20 cellular contexts compared by ENCODE assay signal in genomic region chr11:17790453-17790852, GRCh38. TPM values are rescaled to one million over a fixed set of nuclear protein-coding genes. Genes with fewer than 3 reads are reported as not detected.
A peak's percentile ranks its signal among the peaks of the same experiment; 100 is the strongest.
DNase-seq lines count a peak whose midpoint lies in the region; ATAC-seq, FAIRE-seq and TF ChIP-seq lines count a peak whose summit lies in the region.
"Had no signal": no experiment of that assay in that cellular context is flagged by ENCODE, and none has a peak within 500 bp of the region (broad histone marks: within the 10 kb centered on the region; RNA-seq: fewer than 3 reads in every experiment).

No MANE protein-coding gene starts in this region.

- peaks cover 5% of the 10 kb centered on the region for H3K27me3 Mint-ChIP-seq in endothelial cell (ENCODE audit: unreplicated experiment)
- H3K27me3 Mint-ChIP-seq: activated naive CD8-positive, alpha-beta T cell treated with anti-CD3 and anti-CD28 coated beads, Interleukin-2, amount 50 U/mL, for 24 hours had no signal

- no TSS peak for BruUV-seq in endothelial cell of umbilical vein (replicated peaks; lab: Mats Ljungman, UMichigan)

- WGBS in upper lobe of left lung, 2 donors = 91 to 97% methylated on average over 1 of the region's 1 CpG

- H3K4me1 ChIP-seq in endothelial cell of umbilical vein (ENCODE audit: control insufficient read depth, extremely low read depth, insufficient read depth, low read length) (no peaks in the 10 kb centered on the region), upper lobe of left lung (no peaks in the 10 kb centered on the region)
- H3K4me1 ChIP-seq: Caco-2 had no signal

- H3K4me3 Mint-ChIP-seq in endothelial cell (ENCODE audit: unreplicated experiment) = no peak overlapping the region
- H3K4me3 Mint-ChIP-seq: activated naive CD8-positive, alpha-beta T cell treated with anti-CD3 and anti-CD28 coated beads, Interleukin-2, amount 50 U/mL, for 24 hours had no signal

- FAIRE-seq in endothelial cell of umbilical vein (lab: Jason Lieb, UNC) (no peak), islet of Langerhans (lab: Jason Lieb, UNC) (peak; percentile 17)
- FAIRE-seq: GM12892 had no signal

- no peak overlapping the region for H3K9ac ChIP-seq in endothelial cell of umbilical vein (replicated peaks; ENCODE audit: extremely low read depth, insufficient read depth, low read length)

- H3K9me3 Mint-ChIP-seq in endothelial cell (ENCODE audit: unreplicated experiment) = no peaks in the 10 kb centered on the region
- H3K9me3 Mint-ChIP-seq: activated naive CD8-positive, alpha-beta T cell treated with anti-CD3 and anti-CD28 coated beads, Interleukin-2, amount 50 U/mL, for 24 hours had no signal

- TF ChIP-seq POLR2A in endothelial cell of umbilical vein (IDR thresholded peaks at IDR 0.05; ENCODE audit: low read depth, low read length) (no peak), upper lobe of left lung (IDR thresholded peaks at IDR 0.05) (no peak)

- H3K4me2 ChIP-seq in endothelial cell of umbilical vein (ENCODE audit: insufficient read depth, low read length) = no peak overlapping the region

- DNase-seq in EH (ENCODE audit: low read depth) (peak; percentile 43), NCI-H226 (peak; percentile 50), endothelial cell of umbilical vein (ENCODE audit: low read depth, low spot score) (no peak), endothelial cell (ENCODE audit: low spot score) (no peak), NCI-H510A treated with DMSO at 0.1 percent for 48 hours (lab: John Stamatoyannopoulos, UW) (no peak), DMS79 (lab: John Stamatoyannopoulos, UW) (no peak), upper lobe of left lung (no peak)
- DNase-seq: activated naive CD8-positive, alpha-beta T cell treated with anti-CD3 and anti-CD28 coated beads, Interleukin-2, amount 50 U/mL, for 24 hours; AML-193; Caco-2; effector memory CD4-positive, alpha-beta T cell; glutamatergic neuron; NCI-H1436; stimulated activated CD4-positive, alpha-beta T cell treated with anti-CD3 and anti-CD28 coated beads, Interleukin-2, amount 100 ng/mL, for 48 hours had no signal

- TF ChIP-seq CTCF in endothelial cell of umbilical vein (IDR thresholded peaks at IDR 0.05; ENCODE audit: extremely low read depth in 1 of 2, insufficient read depth in 1 of 2, low read depth in 1 of 2, low read length in 2 of 2) (no peak), endothelial cell (IDR thresholded peaks at IDR 0.05; ENCODE audit: unreplicated experiment) (no peak), upper lobe of left lung (IDR thresholded peaks at IDR 0.05) (no peak)

- no peaks in the 10 kb centered on the region for H3K36me3 Mint-ChIP-seq in endothelial cell (ENCODE audit: low read depth, unreplicated experiment)

- H3K79me2 ChIP-seq in endothelial cell of umbilical vein (ENCODE audit: control insufficient read depth, insufficient read depth, low read length) = no peaks in the 10 kb centered on the region

- H3K27me3 ChIP-seq in endothelial cell of umbilical vein (ENCODE audit: control insufficient read depth in 2 of 2, insufficient read depth in 2 of 2, low read length in 2 of 2) = no peaks in the 10 kb centered on the region
- H3K27me3 ChIP-seq in upper lobe of left lung = no peaks in the 10 kb centered on the region

- no peaks in the 10 kb centered on the region for H3K9me1 ChIP-seq in endothelial cell of umbilical vein (replicated peaks; ENCODE audit: control insufficient read depth, extremely low read depth, insufficient read depth, low read length)

- no peaks in the 10 kb centered on the region for H4K20me1 ChIP-seq in endothelial cell of umbilical vein (replicated peaks; ENCODE audit: control insufficient read depth, extremely low read depth, insufficient read depth, low read length)

- POLR2A ChIA-PET in endothelial cell of umbilical vein (lab: Charles Lee) = no interaction called here

- H3K9me3 ChIP-seq in endothelial cell of umbilical vein (replicated peaks; ENCODE audit: control insufficient read depth, insufficient read depth, low read length) = no peaks in the 10 kb centered on the region
- no peaks in the 10 kb centered on the region for H3K9me3 ChIP-seq in upper lobe of left lung
- H3K9me3 ChIP-seq: Caco-2 had no signal

- H3K36me3 ChIP-seq in endothelial cell of umbilical vein (ENCODE audit: control insufficient read depth in 2 of 2, extremely low read depth in 1 of 2, insufficient read depth in 2 of 2, low read length in 2 of 2) (no peaks in the 10 kb centered on the region), upper lobe of left lung (no peaks in the 10 kb centered on the region)

- CTCF ChIA-PET in endothelial cell of umbilical vein (lab: Charles Lee) = no interaction called here

- dilution Hi-C loops in endothelial cell of umbilical vein (cut with MboI; ENCODE audit: extremely low pct_ligation_motif_present, low sequenced_read_pairs) = no loop called here

- TF ChIP-seq EP300 in upper lobe of left lung (IDR thresholded peaks at IDR 0.05) = no peak

- H3K27ac ChIP-seq in endothelial cell of umbilical vein (ENCODE audit: insufficient read depth, low read depth, low read length) (no peak overlapping the region), upper lobe of left lung (no peak overlapping the region)

- H3K4me3 ChIP-seq in endothelial cell of umbilical vein (replicated peaks in 1 of 3; ENCODE audit: insufficient read depth in 1 of 3, low read depth in 1 of 3, low read length in 3 of 3) = no peak overlapping the region
- H3K4me3 ChIP-seq in upper lobe of left lung = no peak overlapping the region

- H2AFZ ChIP-seq in endothelial cell of umbilical vein (ENCODE audit: low read depth, low read length) = no peak overlapping the region

- intact Hi-C loops in endothelial cell of umbilical vein (cut with micrococcal nuclease) = no loop called here

- H3K27ac Mint-ChIP-seq in endothelial cell (ENCODE audit: unreplicated experiment) = no peak overlapping the region
- H3K27ac Mint-ChIP-seq: activated naive CD8-positive, alpha-beta T cell treated with anti-CD3 and anti-CD28 coated beads, Interleukin-2, amount 50 U/mL, for 24 hours had no signal

- no peak for ATAC-seq in upper lobe of left lung (ENCODE audit: low FRiP score in 2 of 2)
- ATAC-seq: activated naive CD8-positive, alpha-beta T cell treated with anti-CD3 and anti-CD28 coated beads, Interleukin-2, amount 50 U/mL, for 24 hours; sciatic nerve had no signal

- peaks cover 3% of the 10 kb centered on the region for H3K4me1 Mint-ChIP-seq in endothelial cell (ENCODE audit: unreplicated experiment)
- H3K4me1 Mint-ChIP-seq: activated naive CD8-positive, alpha-beta T cell treated with anti-CD3 and anti-CD28 coated beads, Interleukin-2, amount 50 U/mL, for 24 hours had no signal

TF ChIP-seq in endothelial cell of umbilical vein, 7 proteins besides CTCF, POLR2A, EP300 and RAD21:
- TF ChIP-seq JUN (IDR thresholded peaks at IDR 0.05; ENCODE audit: borderline replicate concordance, insufficient read depth, insufficient read length, low read depth) (peak; percentile 19), MAX (IDR thresholded peaks at IDR 0.05; ENCODE audit: insufficient read depth, insufficient read length) (no peak)

RNA-seq across cellular contexts. Expression of gene KCNC1, which starts 55.9 kb away (rescaled TPM):
- not detected in 2 replicates for total RNA-seq in endothelial cell of umbilical vein
- polyA plus RNA-seq in endothelial cell of umbilical vein = not detected in 2 replicates
- polyA plus RNA-seq in endothelial cell of umbilical vein (2011; cell fraction: cytosol; rRNA removed) = not detected in 2 replicates
- polyA plus RNA-seq in endothelial cell of umbilical vein (2011; cell fraction: nucleus; rRNA removed) = not detected in 2 replicates
- polyA plus RNA-seq in endothelial cell of umbilical vein (2012) = 0.09 TPM in 1 of 2 replicates, not detected in the other
- polyA minus RNA-seq in endothelial cell of umbilical vein = not detected in 2 replicates
- polyA minus RNA-seq in endothelial cell of umbilical vein (2011; cell fraction: cytosol; rRNA and poly(A)+ RNA removed) = not detected
- not detected in 2 replicates for polyA minus RNA-seq in endothelial cell of umbilical vein (2011; cell fraction: nucleus; rRNA and poly(A)+ RNA removed)
- total RNA-seq in endothelial cell (ENCODE audit: unreplicated experiment) = not detected
- total RNA-seq in upper lobe of left lung = not detected
- total RNA-seq: liver, omental fat pad, RPMI7951, sciatic nerve had no signal

Comparison
In these comparisons a context has a peak if more than half of its experiments do, and no peak if none do; other contexts are left out.
1. DNase-seq: peak in EH (single experiment) and NCI-H226 (single experiment); none in endothelial cell of umbilical vein (single experiment), endothelial cell (single experiment), NCI-H510A treated with DMSO at 0.1 percent for 48 hours (single experiment), DMS79 (single experiment) and upper lobe of left lung (0 of 2).